Comparison of ENCODE assay signal across 8 cellular contexts in genomic region chr19:57560049-57560491, GRCh38. TPM values are rescaled to one million over a fixed set of nuclear protein-coding genes. Genes with fewer than 3 reads are reported as not detected.
DNase-seq lines count a peak whose midpoint lies in the region; ATAC-seq, FAIRE-seq and TF ChIP-seq lines count a peak whose summit lies in the region.

No MANE protein-coding gene starts in this region.

- H3K4ac ChIP-seq in mesendoderm (ENCODE audit: low read depth, low read length), result no peak overlapping the region

- H4K5ac ChIP-seq in mesendoderm (ENCODE audit: low read length), result no peak overlapping the region

- H3K9ac ChIP-seq in mesendoderm (ENCODE audit: low read length), result no peak overlapping the region

- peaks cover 12% of the 10 kb centered on the region for H3K79me1 ChIP-seq in mesendoderm (ENCODE audit: low read length)

- no peak overlapping the region for H4K8ac ChIP-seq in mesendoderm (ENCODE audit: low read depth, low read length)

- H2BK120ac ChIP-seq in mesendoderm (ENCODE audit: low read depth, low read length), result no peak overlapping the region

- no peak overlapping the region for H2AK5ac ChIP-seq in mesendoderm (ENCODE audit: low read length)

- TF ChIP-seq POLR2A in H54 (IDR thresholded peaks at IDR 0.05; ENCODE audit: low read depth, low read length) (peak; percentile 56), prostate gland (IDR thresholded peaks at IDR 0.05) (no peak)

- no peaks in the 10 kb centered on the region for H3K9me3 ChIP-seq in prostate gland

- no peak overlapping the region for H3K18ac ChIP-seq in mesendoderm (ENCODE audit: low read length)

- DNase-seq in H54 (ENCODE audit: insufficient read length, low spot score) (peak; percentile 76), foreskin keratinocyte (peak in 1 of 2 donors; percentile 71), prostate gland (ENCODE audit: low spot score) (no peak), mesendoderm (no peak)
- no peak for DNase-seq in activated effector memory CD4-positive, alpha-beta T cell treated with Interleukin-2 at 50 U/mL for 16 hours

- no peak overlapping the region for H3K4me2 ChIP-seq in mesendoderm (ENCODE audit: low read length)

- H3K79me2 ChIP-seq in ACC112 (ENCODE audit: control insufficient read depth, insufficient read depth, low read length, unreplicated experiment) (peaks cover 20% of the 10 kb centered on the region), mesendoderm (ENCODE audit: control insufficient read depth, insufficient read depth, low read length) (peaks cover 7% of the 10 kb centered on the region)

- H3K23ac ChIP-seq in mesendoderm (ENCODE audit: low read length), result no peak overlapping the region

- TF ChIP-seq CTCF in WI38 (IDR thresholded peaks at IDR 0.05; ENCODE audit: low read depth, low read length) (no peak), foreskin keratinocyte (conservative IDR thresholded peaks at IDR 0.05) (no peak), prostate gland (IDR thresholded peaks at IDR 0.05) (no peak)

- H3K4me3 ChIP-seq in ACC112 (ENCODE audit: low read depth, low read length), result peak overlapping the region; percentile 87
- peak overlapping the region; percentile 97 for H3K4me3 ChIP-seq in WI38 (ENCODE audit: low read depth, low read length)
- H3K4me3 ChIP-seq in prostate gland, result peak overlapping the region; percentile 65 to 82
- no peak overlapping the region for H3K4me3 ChIP-seq in mesendoderm (ENCODE audit: low read length)

- ATAC-seq in foreskin keratinocyte, result peak; percentile 50
- ATAC-seq in HG02852 (IDR thresholded peaks at IDR 0.05; ENCODE audit: unreplicated experiment), result no peak

- intact Hi-C loops in prostate gland (cut with DNase I), result no loop called here

- H3K27me3 ChIP-seq in ACC112 (ENCODE audit: insufficient read depth, low read length), result no peaks in the 10 kb centered on the region
- H3K27me3 ChIP-seq in foreskin keratinocyte, result no peaks in the 10 kb centered on the region
- H3K27me3 ChIP-seq in prostate gland (replicated peaks; ENCODE audit: insufficient read depth), result no peaks in the 10 kb centered on the region
- no peaks in the 10 kb centered on the region for H3K27me3 ChIP-seq in mesendoderm (ENCODE audit: insufficient read depth, low read length, poor library complexity)

- WGBS in prostate gland, result 18% methylated on average over 23 of the region's 23 CpGs
- WGBS in mesendoderm (ENCODE audit: extremely low coverage, insufficient coverage, low lambda C conversion rate), result no CpG with 5 or more reads among the region's 23 CpGs

- H2AFZ ChIP-seq in ACC112 (ENCODE audit: low read length, unreplicated experiment), result peak overlapping the region; percentile 99

- H3K4me1 ChIP-seq in ACC112 (ENCODE audit: control insufficient read depth, insufficient read depth, low read length, unreplicated experiment) (peaks cover 8% of the 10 kb centered on the region), foreskin keratinocyte (no peaks in the 10 kb centered on the region), prostate gland (replicated peaks) (no peaks in the 10 kb centered on the region), mesendoderm (ENCODE audit: control insufficient read depth, low read depth, low read length) (peaks cover 4% of the 10 kb centered on the region)

- FAIRE-seq in H54 (lab: Jason Lieb, UNC), result no peak

- H3K36me3 ChIP-seq in ACC112 (ENCODE audit: insufficient read depth, low read length), result peaks cover 14% of the 10 kb centered on the region
- peaks cover 3 to 10% of the 10 kb centered on the region in 2 donors for H3K36me3 ChIP-seq in prostate gland
- no peaks in the 10 kb centered on the region for H3K36me3 ChIP-seq in mesendoderm (ENCODE audit: control insufficient read depth, insufficient read depth, low read length)

- H2BK5ac ChIP-seq in mesendoderm (ENCODE audit: low read length), result no peak overlapping the region

- peak overlapping the region; percentile 96 for H3K27ac ChIP-seq in ACC112 (ENCODE audit: low read depth, low read length)
- peak overlapping the region; percentile 19 for H3K27ac ChIP-seq in foreskin keratinocyte
- H3K27ac ChIP-seq in prostate gland, result peak overlapping the region; percentile 68
- H3K27ac ChIP-seq in mesendoderm (ENCODE audit: low read depth, low read length), result no peak overlapping the region

- no peak overlapping the region for H3K56ac ChIP-seq in mesendoderm (ENCODE audit: low read length)

- no peak overlapping the region for H2BK15ac ChIP-seq in mesendoderm (replicated peaks; ENCODE audit: low read depth)

RNA-seq across cellular contexts. Expression of gene ZNF550, which starts 0.4 kb away (rescaled TPM):
- 5.2 and 6.8 TPM in 2 replicates for total RNA-seq in foreskin keratinocyte
- 1.8 and 2.3 TPM in 2 replicates for polyA plus RNA-seq in foreskin keratinocyte
- total RNA-seq in prostate gland, result 10 to 100 TPM in 1 of 2 donors, 1 to 10 TPM in 1; 8.5 to 12.8 TPM
- polyA plus RNA-seq in mesendoderm (2013, experiment 1 of 2), result 3.4 TPM
- polyA plus RNA-seq in mesendoderm (2013, experiment 2 of 2), result 3.0 TPM

RNA-seq across cellular contexts. Expression of gene ZNF416, which starts 18.6 kb away (rescaled TPM):
- 4.9 and 6.1 TPM in 2 replicates for total RNA-seq in foreskin keratinocyte
- 3.1 and 3.2 TPM in 2 replicates for polyA plus RNA-seq in foreskin keratinocyte
- 1 to 10 TPM; 4.8 to 5.6 TPM for total RNA-seq in prostate gland
- 6.9 TPM for polyA plus RNA-seq in mesendoderm (2013, experiment 1 of 2)
- 6.9 TPM for polyA plus RNA-seq in mesendoderm (2013, experiment 2 of 2)

RNA-seq across cellular contexts. Expression of gene ZIK1, which starts 23.9 kb away (rescaled TPM):
- total RNA-seq in foreskin keratinocyte, result 8.2 and 8.9 TPM in 2 replicates
- polyA plus RNA-seq in foreskin keratinocyte, result 2.5 and 2.6 TPM in 2 replicates
- 1 to 10 TPM; 5.3 to 8.5 TPM for total RNA-seq in prostate gland
- 26.0 TPM for polyA plus RNA-seq in mesendoderm (2013, experiment 1 of 2)
- polyA plus RNA-seq in mesendoderm (2013, experiment 2 of 2), result 25.9 TPM

RNA-seq across cellular contexts. Expression of gene ZNF549, which starts 32.9 kb away (rescaled TPM):
- 4.7 and 5.6 TPM in 2 replicates for total RNA-seq in foreskin keratinocyte
- 1.4 TPM in 2 replicates for polyA plus RNA-seq in foreskin keratinocyte
- 10 to 100 TPM in 1 of 2 donors, 1 to 10 TPM in 1; 7.4 to 11.7 TPM for total RNA-seq in prostate gland
- polyA plus RNA-seq in mesendoderm (2013, experiment 1 of 2), result 4.6 TPM
- polyA plus RNA-seq in mesendoderm (2013, experiment 2 of 2), result 4.7 TPM

RNA-seq across cellular contexts. Expression of gene ZNF530, which starts 39.6 kb away (rescaled TPM):
- 6.6 TPM in 2 replicates for total RNA-seq in foreskin keratinocyte
- 2.4 and 3.5 TPM in 2 replicates for polyA plus RNA-seq in foreskin keratinocyte
- total RNA-seq in prostate gland, result 1 to 10 TPM; 1.5 to 7.4 TPM
- polyA plus RNA-seq in mesendoderm (2013, experiment 1 of 2), result 4.8 TPM
- polyA plus RNA-seq in mesendoderm (2013, experiment 2 of 2), result 4.6 TPM
